ENCODE assay signal across 8 cellular contexts in the genomic region with DNA sequence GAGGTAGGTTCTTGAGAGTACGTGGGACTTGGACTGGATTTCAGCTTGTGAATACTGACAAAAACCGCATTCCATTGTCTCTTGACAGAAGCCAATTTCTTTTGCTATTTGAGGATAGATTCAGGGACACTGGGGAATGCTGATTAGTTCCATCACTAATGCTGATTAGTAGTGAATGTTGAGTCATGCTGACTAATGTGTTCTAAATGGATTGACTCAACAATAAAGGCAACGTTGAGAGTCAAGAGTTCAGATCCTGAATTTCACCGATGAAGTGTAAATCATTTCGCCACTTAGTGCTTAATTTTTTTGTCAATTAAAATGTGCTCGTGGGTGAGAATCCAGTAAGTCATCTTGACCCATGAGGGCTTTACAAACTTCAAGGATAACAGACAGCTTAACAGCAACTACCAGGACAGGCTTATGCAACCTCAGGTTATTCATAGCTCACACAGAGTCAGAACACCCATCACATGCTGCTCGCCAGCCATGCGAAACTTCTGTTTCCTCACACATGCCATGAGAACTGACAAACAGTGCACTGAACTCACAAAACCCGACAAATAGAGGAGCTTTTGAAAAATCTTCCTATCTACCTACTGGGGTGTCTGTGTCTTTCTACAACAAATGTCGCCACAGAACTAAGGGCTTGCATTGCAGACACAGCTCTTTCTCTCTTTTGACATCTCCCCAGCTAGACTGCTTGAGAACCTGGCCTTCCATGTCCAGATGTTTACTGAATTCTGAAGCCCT.
DNase-seq lines count a peak whose midpoint lies in the region; ATAC-seq and TF ChIP-seq lines count a peak whose summit lies in the region.

No MANE protein-coding gene starts in this region.

- DNase-seq in CD14-positive monocyte (ENCODE audit: low spot score) = peak; percentile 87
- DNase-seq in choroid plexus epithelial cell (ENCODE audit: low read depth) = peak; percentile 98
- no peak for DNase-seq in lung (ENCODE audit: low spot score)
- DNase-seq in upper lobe of right lung = peak; percentile 76
- DNase-seq in NCI-H2029 (lab: John Stamatoyannopoulos, UW) = no peak
- DNase-seq in stimulated activated CD4-positive, alpha-beta T cell treated with anti-CD3 and anti-CD28 coated beads, Interleukin-4, amount 100 ng/mL, for 1 hour = no peak

- no peaks in the 10 kb centered on the region for H3K36me3 ChIP-seq in HUES48 (ENCODE audit: control insufficient read depth, insufficient read depth, low read length)
- H3K36me3 ChIP-seq in lung (ENCODE audit: control insufficient read depth in 2 of 2, insufficient read depth in 2 of 2, low read length in 2 of 2) = no peaks in the 10 kb centered on the region
- H3K36me3 ChIP-seq in upper lobe of right lung = no peaks in the 10 kb centered on the region

- no peak for TF ChIP-seq CTCF in CD14-positive monocyte (IDR thresholded peaks at IDR 0.05)
- no peak for TF ChIP-seq CTCF in choroid plexus epithelial cell (conservative IDR thresholded peaks at IDR 0.05; ENCODE audit: low read depth, low read length)
- no peak for TF ChIP-seq CTCF in lung (IDR thresholded peaks at IDR 0.05; ENCODE audit: control extremely low read depth, extremely low read depth)
- no peak for TF ChIP-seq CTCF in upper lobe of right lung (IDR thresholded peaks at IDR 0.05)

- ATAC-seq in GM21360 (IDR thresholded peaks at IDR 0.05; ENCODE audit: unreplicated experiment) (peak; percentile 86), lung (ENCODE audit: insufficient read depth, low FRiP score) (peak; percentile 35), upper lobe of right lung (peak; percentile 86)

- H3K4me1 Mint-ChIP-seq in CD14-positive monocyte = peaks cover 59% of the 10 kb centered on the region

- H3K4me1 ChIP-seq in HUES48 (ENCODE audit: control insufficient read depth, insufficient read depth, low read length) = peaks cover 39% of the 10 kb centered on the region
- peaks cover 7 to 12% of the 10 kb centered on the region in 2 donors for H3K4me1 ChIP-seq in lung (ENCODE audit: control insufficient read depth in 2 of 2, insufficient read depth in 2 of 2, low read length in 2 of 2)
- H3K4me1 ChIP-seq in upper lobe of right lung = peaks cover 17% of the 10 kb centered on the region

- peak overlapping the region; percentile 80 for H3K27ac ChIP-seq in HUES48 (ENCODE audit: low read depth, low read length)
- H3K27ac ChIP-seq in lung (ENCODE audit: low read depth in 1 of 2, low read length in 1 of 2) = peak overlapping the region; percentile 20 to 55
- peak overlapping the region; percentile 51 for H3K27ac ChIP-seq in upper lobe of right lung

- no peaks in the 10 kb centered on the region for H3K27me3 ChIP-seq in HUES48 (ENCODE audit: control insufficient read depth, insufficient read depth, low read length)
- no peaks in the 10 kb centered on the region for H3K27me3 ChIP-seq in lung (ENCODE audit: control insufficient read depth, insufficient read depth)
- no peaks in the 10 kb centered on the region for H3K27me3 ChIP-seq in upper lobe of right lung

- peak overlapping the region; percentile 92 to 95 (median 94) for H3K27ac Mint-ChIP-seq in CD14-positive monocyte

- no peak overlapping the region for H3K9ac ChIP-seq in HUES48 (ENCODE audit: low read depth, low read length)

- H3K9me3 ChIP-seq in HUES48 (ENCODE audit: control insufficient read depth, insufficient read depth, low read length) (no peaks in the 10 kb centered on the region), lung (ENCODE audit: control insufficient read depth in 2 of 2, insufficient read depth in 1 of 2, low read length in 1 of 2) (no peaks in the 10 kb centered on the region), upper lobe of right lung (no peaks in the 10 kb centered on the region)

- peaks cover 0 to 5% (median 0%) of the 10 kb centered on the region in 7 donors for H3K9me3 Mint-ChIP-seq in CD14-positive monocyte

- H3K4me3 ChIP-seq in HUES48 (ENCODE audit: low read depth, low read length) (no peak overlapping the region), choroid plexus epithelial cell (ENCODE audit: low read depth, low read length) (no peak overlapping the region), lung (no peak overlapping the region), upper lobe of right lung (no peak overlapping the region)

- H3K4me3 Mint-ChIP-seq in CD14-positive monocyte = no peak overlapping the region

- peaks cover 0 to 3% (median 0%) of the 10 kb centered on the region in 3 donors for H3K27me3 Mint-ChIP-seq in CD14-positive monocyte (ENCODE audit: low read depth in 3 of 3)

- WGBS in lung, 2 donors = 67% methylated on average over 10 of the region's 10 CpGs

- intact Hi-C loops in CD14-positive monocyte (cut with micrococcal nuclease) (loop anchor here in 1 of 2 donors (10.0 kb wide), 2 partner anchors 82 to 208 kb away; no protein-coding TSS in a partner anchor), upper lobe of right lung (cut with DNase I) (no loop called here)

- peaks cover 0 to 17% of the 10 kb centered on the region in 2 donors for H3K36me3 Mint-ChIP-seq in CD14-positive monocyte

Comparison
In these comparisons a context has a peak if more than half of its experiments do, and no peak if none do; other contexts are left out.
1. DNase-seq: peak in CD14-positive monocyte (single experiment), choroid plexus epithelial cell (single experiment) and upper lobe of right lung (single experiment); none in lung (single experiment), NCI-H2029 (single experiment) and stimulated activated CD4-positive, alpha-beta T cell treated with anti-CD3 and anti-CD28 coated beads, Interleukin-4, amount 100 ng/mL, for 1 hour (single experiment).
2. ATAC-seq: peak in every context shown above with its lines; median percentile 86 in GM21360; 86 in upper lobe of right lung; 35 in lung.
3. Peak in every context shown above with its lines, with median percentiles within 50 percentile points of each other: H3K27ac ChIP-seq.